18 cellular contexts compared by ENCODE assay signal in genomic region chr1:236819856-236820255, GRCh38. TPM values are rescaled to one million over a fixed set of nuclear protein-coding genes. Genes with fewer than 3 reads are reported as not detected.
A peak's percentile ranks its signal among the peaks of the same experiment; 100 is the strongest.
DNase-seq lines count a peak whose midpoint lies in the region; ATAC-seq and TF ChIP-seq lines count a peak whose summit lies in the region.
"Had no signal": no experiment of that assay in that cellular context is flagged by ENCODE, and none has a peak within 500 bp of the region (broad histone marks: within the 10 kb centered on the region; RNA-seq: fewer than 3 reads in every experiment).

No MANE protein-coding gene starts in this region.

- no peak overlapping the region for H3K27ac ChIP-seq in CD4-positive, alpha-beta T cell (ENCODE audit: low read depth, low read length)
- no peak overlapping the region for H3K27ac ChIP-seq in OCI-LY7 (ENCODE audit: low read depth, low read length, poor library complexity, severe bottlenecking)
- H3K27ac ChIP-seq: BLaER1 treated with 17β-estradiol and CSF1 and Interleukin-3, amounts not matched to agents 10 nM and 100 nM; C4-2B had no signal

- no peaks in the 10 kb centered on the region for H3K9me3 ChIP-seq in CD4-positive, alpha-beta T cell (ENCODE audit: control insufficient read depth, low read length)
- no peaks in the 10 kb centered on the region for H3K9me3 ChIP-seq in OCI-LY7 (ENCODE audit: low read length)
- H3K9me3 ChIP-seq: BLaER1 treated with 17β-estradiol and CSF1 and Interleukin-3, amounts not matched to agents 10 nM and 100 nM had no signal

- CTCF ChIA-PET in CD4-positive, alpha-beta T cell (lab: Charles Lee): no interaction called here
- CTCF ChIA-PET in OCI-LY7 (lab: Charles Lee; ENCODE audit: unreplicated experiment): no interaction called here

- no peaks in the 10 kb centered on the region for H4K20me1 ChIP-seq in OCI-LY7 (ENCODE audit: insufficient read depth, low read length)

- H3K4me1 Mint-ChIP-seq in activated T-cell treated with anti-CD3 and anti-CD28 coated beads, Interleukin-2, amount 50 U/mL, for 24 hours (ENCODE audit: low read depth): peaks cover 28% of the 10 kb centered on the region
- H3K4me1 Mint-ChIP-seq in CD4-positive, alpha-beta T cell (ENCODE audit: low read depth): peaks cover 28% of the 10 kb centered on the region
- H3K4me1 Mint-ChIP-seq in stimulated activated naive B cell treated with anti-CD40 and anti-IgM and Interleukin-4, amounts not matched to agents 10 μg/mL and 1 μg/mL and 100 μg/mL, for 72 hours: peaks cover 0 to 2% of the 10 kb centered on the region in 2 donors

- POLR2A ChIA-PET in CD4-positive, alpha-beta T cell (lab: Charles Lee): no interaction called here
- POLR2A ChIA-PET in OCI-LY7 (lab: Charles Lee): interaction anchor here (0.7 to 1.0 kb wide), 2 partner anchors 26 to 90 kb away, joined by 3 read pairs; no protein-coding TSS in a partner anchor

- DNase-seq in activated T-cell treated with anti-CD3 and anti-CD28 coated beads, Interleukin-2, amount 50 U/mL, for 24 hours: no peak
- DNase-seq in activated T-cell treated with anti-CD3 and anti-CD28 coated beads, Interleukin-2, amount 50 U/mL, for 48 hours: no peak
- no peak for DNase-seq in CD4-positive, alpha-beta T cell
- DNase-seq in OCI-LY7 (ENCODE audit: low spot score) (peak; percentile 3), mucosa of gallbladder (ENCODE audit: low spot score) (no peak)
- no peak for DNase-seq in stimulated activated naive B cell treated with anti-CD40 and anti-IgM and Interleukin-4, amounts not matched to agents 10 μg/mL and 1 μg/mL and 100 μg/mL, for 72 hours
- DNase-seq: 8988T; ACHN; AML-193; CD4-positive, alpha-beta memory T cell; CD8-positive, alpha-beta memory T cell; COR-L47; DMS79 treated with DMSO at 0.1 percent for 48 hours; GF-D8 had no signal

- no TSS peak for BruUV-seq in OCI-LY7 (replicated peaks; lab: Mats Ljungman, UMichigan)

- H3K27me3 Mint-ChIP-seq in activated T-cell treated with anti-CD3 and anti-CD28 coated beads, Interleukin-2, amount 50 U/mL, for 24 hours: no peaks in the 10 kb centered on the region
- no peaks in the 10 kb centered on the region for H3K27me3 Mint-ChIP-seq in CD4-positive, alpha-beta T cell
- H3K27me3 Mint-ChIP-seq in stimulated activated naive B cell treated with anti-CD40 and anti-IgM and Interleukin-4, amounts not matched to agents 10 μg/mL and 1 μg/mL and 100 μg/mL, for 72 hours: no peaks in the 10 kb centered on the region
- H3K27me3 Mint-ChIP-seq: B cell; CD4-positive, alpha-beta memory T cell; CD8-positive, alpha-beta memory T cell had no signal

- H3K36me3 ChIP-seq in OCI-LY7 (ENCODE audit: insufficient read depth, low read length): peaks cover 100% of the 10 kb centered on the region

- no peak overlapping the region for H3K4me2 ChIP-seq in OCI-LY7 (ENCODE audit: low read length)
- H3K4me2 ChIP-seq: BLaER1 treated with 17β-estradiol and CSF1 and Interleukin-3, amounts not matched to agents 10 nM and 100 nM had no signal

- H3K36me3 Mint-ChIP-seq in activated T-cell treated with anti-CD3 and anti-CD28 coated beads, Interleukin-2, amount 50 U/mL, for 24 hours (ENCODE audit: low read depth): peaks cover 94% of the 10 kb centered on the region
- peaks cover 93% of the 10 kb centered on the region for H3K36me3 Mint-ChIP-seq in CD4-positive, alpha-beta T cell (ENCODE audit: low read depth)
- H3K36me3 Mint-ChIP-seq in stimulated activated naive B cell treated with anti-CD40 and anti-IgM and Interleukin-4, amounts not matched to agents 10 μg/mL and 1 μg/mL and 100 μg/mL, for 72 hours: peaks cover 30 to 54% of the 10 kb centered on the region in 2 donors

- H2AFZ ChIP-seq in OCI-LY7 (ENCODE audit: low read length): no peak overlapping the region

- no peaks in the 10 kb centered on the region for H3K27me3 ChIP-seq in CD4-positive, alpha-beta T cell (ENCODE audit: control insufficient read depth, insufficient read depth, low read length)
- H3K27me3 ChIP-seq: BLaER1 treated with 17β-estradiol and CSF1 and Interleukin-3, amounts not matched to agents 10 nM and 100 nM had no signal

- no peak overlapping the region for H3K4me3 Mint-ChIP-seq in activated T-cell treated with anti-CD3 and anti-CD28 coated beads, Interleukin-2, amount 50 U/mL, for 24 hours
- no peak overlapping the region for H3K4me3 Mint-ChIP-seq in CD4-positive, alpha-beta T cell
- H3K4me3 Mint-ChIP-seq in stimulated activated naive B cell treated with anti-CD40 and anti-IgM and Interleukin-4, amounts not matched to agents 10 μg/mL and 1 μg/mL and 100 μg/mL, for 72 hours: no peak overlapping the region
- H3K4me3 Mint-ChIP-seq: B cell; CD4-positive, alpha-beta memory T cell; CD8-positive, alpha-beta memory T cell had no signal

- H3K9me3 Mint-ChIP-seq in activated T-cell treated with anti-CD3 and anti-CD28 coated beads, Interleukin-2, amount 50 U/mL, for 24 hours: no peaks in the 10 kb centered on the region
- no peaks in the 10 kb centered on the region for H3K9me3 Mint-ChIP-seq in CD4-positive, alpha-beta T cell
- no peaks in the 10 kb centered on the region for H3K9me3 Mint-ChIP-seq in stimulated activated naive B cell treated with anti-CD40 and anti-IgM and Interleukin-4, amounts not matched to agents 10 μg/mL and 1 μg/mL and 100 μg/mL, for 72 hours
- H3K9me3 Mint-ChIP-seq: CD4-positive, alpha-beta memory T cell; CD8-positive, alpha-beta memory T cell had no signal

- no peaks in the 10 kb centered on the region for H3K79me2 ChIP-seq in OCI-LY7 (ENCODE audit: insufficient read depth, low read depth, low read length)

- no peak for ATAC-seq in CD4-positive, alpha-beta T cell (ENCODE audit: poor library complexity)
- ATAC-seq in stimulated activated naive B cell treated with anti-CD40 and anti-IgM and Interleukin-4, amounts not matched to agents 10 μg/mL and 1 μg/mL and 100 μg/mL, for 72 hours (replicated peaks): no peak
- no peak for ATAC-seq in HG03045 (IDR thresholded peaks at IDR 0.05; ENCODE audit: unreplicated experiment)

- H3K4me3 ChIP-seq in OCI-LY7 (ENCODE audit: low read depth, low read length, poor library complexity, severe bottlenecking): no peak overlapping the region
- H3K4me3 ChIP-seq: BLaER1 treated with 17β-estradiol and CSF1 and Interleukin-3, amounts not matched to agents 10 nM and 100 nM had no signal

- intact Hi-C loops in CD4-positive, alpha-beta T cell (cut with DNase I, micrococcal nuclease): no loop called here
- intact Hi-C loops in OCI-LY7 (cut with micrococcal nuclease; ENCODE audit: unreplicated experiment): loop anchor here (10.0 kb wide), 1 partner anchor 225 kb away; no protein-coding TSS in a partner anchor

- peak overlapping the region; percentile 34 for H3K27ac Mint-ChIP-seq in activated T-cell treated with anti-CD3 and anti-CD28 coated beads, Interleukin-2, amount 50 U/mL, for 24 hours
- H3K27ac Mint-ChIP-seq in CD4-positive, alpha-beta T cell: peak overlapping the region; percentile 13
- H3K27ac Mint-ChIP-seq in stimulated activated naive B cell treated with anti-CD40 and anti-IgM and Interleukin-4, amounts not matched to agents 10 μg/mL and 1 μg/mL and 100 μg/mL, for 72 hours: peak overlapping the region; percentile 43
- H3K27ac Mint-ChIP-seq: B cell; CD4-positive, alpha-beta memory T cell had no signal

- H3K9me2 ChIP-seq in OCI-LY7 (ENCODE audit: insufficient read depth, low read length): no peaks in the 10 kb centered on the region

- no peaks in the 10 kb centered on the region for H3K4me1 ChIP-seq in OCI-LY7 (ENCODE audit: insufficient read depth, low read length, poor library complexity, severe bottlenecking)

- TF ChIP-seq CTCF in CD4-positive, alpha-beta T cell (IDR thresholded peaks at IDR 0.05): no peak
- no peak for TF ChIP-seq CTCF in OCI-LY7 (conservative IDR thresholded peaks at IDR 0.05; ENCODE audit: low read length)

RNA-seq across cellular contexts. Expression of gene MTR, which starts 24.8 kb away (rescaled TPM):
- 10 to 100 TPM; 35.2 to 37.0 TPM for total RNA-seq in CD4-positive, alpha-beta T cell
- total RNA-seq in OCI-LY7 (2014; rRNA removed; shearing (Covaris generic)): 22.3 and 23.0 TPM in 2 replicates
- total RNA-seq in OCI-LY7 (2022): 59.0 and 63.8 TPM in 2 replicates
- total RNA-seq in mucosa of gallbladder: 46.4 TPM
